Comparison of ENCODE assay signal across 12 cellular contexts in genomic region chr6:26185004-26185403, GRCh38.
DNase-seq lines count a peak whose midpoint lies in the region; ATAC-seq and TF ChIP-seq lines count a peak whose summit lies in the region.
"Had no signal": no experiment of that assay in that cellular context is flagged by ENCODE, and none has a peak within 500 bp of the region (broad histone marks: within the 10 kb centered on the region; RNA-seq: fewer than 3 reads in every experiment).

No MANE protein-coding gene starts in this region.

- H3K27ac ChIP-seq in Panc1 (ENCODE audit: low read length) = peak overlapping the region; percentile 95
- peak overlapping the region; percentile 83 to 85 for H3K27ac ChIP-seq in prostate gland

- peaks cover 61% of the 10 kb centered on the region for H3K4me1 Mint-ChIP-seq in activated CD4-positive, alpha-beta T cell treated with anti-CD3 and anti-CD28 coated beads, Interleukin-2, amount 10 ng/mL, durations not matched to agents 24 days and 14 days
- H3K4me1 Mint-ChIP-seq in dendritic cell treated with granulocyte-macrophage colony-stimulating factor and Interleukin-4, amounts not matched to agents 40 ng/mL and 50 ng/mL, for 4 days (ENCODE audit: low read depth) = peaks cover 26% of the 10 kb centered on the region

- TF ChIP-seq CTCF in Panc1 (IDR thresholded peaks at IDR 0.05) (no peak), prostate gland (IDR thresholded peaks at IDR 0.05) (no peak)

- no peaks in the 10 kb centered on the region for H3K9me3 Mint-ChIP-seq in activated CD4-positive, alpha-beta T cell treated with anti-CD3 and anti-CD28 coated beads, Interleukin-2, amount 10 ng/mL, durations not matched to agents 24 days and 14 days
- no peaks in the 10 kb centered on the region for H3K9me3 Mint-ChIP-seq in dendritic cell treated with granulocyte-macrophage colony-stimulating factor and Interleukin-4, amounts not matched to agents 40 ng/mL and 50 ng/mL, for 4 days

- H3K27me3 ChIP-seq in Panc1 (ENCODE audit: control insufficient read depth, insufficient read depth, low read length) = no peaks in the 10 kb centered on the region
- H3K27me3 ChIP-seq in prostate gland (replicated peaks; ENCODE audit: insufficient read depth) = no peaks in the 10 kb centered on the region

- CTCF ChIA-PET in Panc1 (lab: Charles Lee) = no interaction called here

- peak overlapping the region; percentile 93 for H3K4me3 Mint-ChIP-seq in activated CD4-positive, alpha-beta T cell treated with anti-CD3 and anti-CD28 coated beads, Interleukin-2, amount 10 ng/mL, durations not matched to agents 24 days and 14 days
- H3K4me3 Mint-ChIP-seq in dendritic cell treated with granulocyte-macrophage colony-stimulating factor and Interleukin-4, amounts not matched to agents 40 ng/mL and 50 ng/mL, for 4 days = no peak overlapping the region

- peak; percentile 60 for DNase-seq in activated CD4-positive, alpha-beta T cell treated with anti-CD3 and anti-CD28 coated beads, Interleukin-2, amount 10 ng/mL, durations not matched to agents 24 days and 14 days
- no peak for DNase-seq in activated CD4-positive, alpha-beta T cell treated with anti-CD3 and anti-CD28 coated beads, Interleukin-2, amount 50 U/mL, for 4 hours
- DNase-seq in Panc1 (ENCODE audit: low read depth, low spot score) (no peak), prostate gland (ENCODE audit: low spot score) (no peak), cerebellar cortex (ENCODE audit: low spot score) (no peak), T-helper 9 cell (no peak)
- DNase-seq: activated CD4-positive, alpha-beta T cell treated with anti-CD3 and anti-CD28 coated beads for 1 hour; NCI-H1092 treated with DMSO at 0.1 percent for 48 hours; NCI-H2171 had no signal

- H3K36me3 Mint-ChIP-seq in activated CD4-positive, alpha-beta T cell treated with anti-CD3 and anti-CD28 coated beads, Interleukin-2, amount 10 ng/mL, durations not matched to agents 24 days and 14 days (ENCODE audit: low read depth) = peaks cover 2% of the 10 kb centered on the region
- no peaks in the 10 kb centered on the region for H3K36me3 Mint-ChIP-seq in dendritic cell treated with granulocyte-macrophage colony-stimulating factor and Interleukin-4, amounts not matched to agents 40 ng/mL and 50 ng/mL, for 4 days (ENCODE audit: low read depth)

- WGBS in prostate gland = 70% methylated on average over 2 of the region's 2 CpGs

- BruUV-seq in Panc1 (replicated peaks; lab: Mats Ljungman, UMichigan) = no TSS peak

- H3K27ac Mint-ChIP-seq in activated CD4-positive, alpha-beta T cell treated with anti-CD3 and anti-CD28 coated beads, Interleukin-2, amount 10 ng/mL, durations not matched to agents 24 days and 14 days = peak overlapping the region; percentile 98
- peak overlapping the region; percentile 11 for H3K27ac Mint-ChIP-seq in dendritic cell treated with granulocyte-macrophage colony-stimulating factor and Interleukin-4, amounts not matched to agents 40 ng/mL and 50 ng/mL, for 4 days

- H3K36me3 ChIP-seq in Panc1 (ENCODE audit: control insufficient read depth, insufficient read depth, low read length) = no peaks in the 10 kb centered on the region
- no peaks in the 10 kb centered on the region for H3K36me3 ChIP-seq in prostate gland
- H3K36me3 ChIP-seq: thoracic aorta had no signal

- no peaks in the 10 kb centered on the region for H3K27me3 Mint-ChIP-seq in activated CD4-positive, alpha-beta T cell treated with anti-CD3 and anti-CD28 coated beads, Interleukin-2, amount 10 ng/mL, durations not matched to agents 24 days and 14 days
- H3K27me3 Mint-ChIP-seq in dendritic cell treated with granulocyte-macrophage colony-stimulating factor and Interleukin-4, amounts not matched to agents 40 ng/mL and 50 ng/mL, for 4 days = no peaks in the 10 kb centered on the region

- in situ Hi-C loops in Panc1 (cut with HindIII; ENCODE audit: low pct_unique_long_range_greater_than_20kb, low sequenced_read_pairs) = no loop called here

- no peak for TF ChIP-seq POLR2A in prostate gland (IDR thresholded peaks at IDR 0.05)

- H3K4me3 ChIP-seq in Panc1 (ENCODE audit: low read depth in 2 of 2, low read length in 2 of 2) (peak overlapping the region; percentile 51 to 66), prostate gland (no peak overlapping the region)

- H3K9me3 ChIP-seq in Panc1 (ENCODE audit: control insufficient read depth, insufficient read depth, low read depth, low read length) = no peaks in the 10 kb centered on the region
- no peaks in the 10 kb centered on the region for H3K9me3 ChIP-seq in prostate gland
- H3K9me3 ChIP-seq: thoracic aorta had no signal

- intact Hi-C loops in activated CD4-positive, alpha-beta T cell treated with anti-CD3 and anti-CD28 coated beads, Interleukin-2, amount 10 ng/mL, durations not matched to agents 24 days and 14 days (cut with micrococcal nuclease) = loop anchor here (5.0 kb wide), 1 partner anchor 352 kb away; the partner anchor contains the start of gene HMGN4
- intact Hi-C loops in Panc1 (cut with micrococcal nuclease; ENCODE audit: unreplicated experiment) = loop anchor here (10.0 kb wide), 1 partner anchor 100 kb away; a partner anchor contains a TSS
- intact Hi-C loops in dendritic cell treated with granulocyte-macrophage colony-stimulating factor and Interleukin-4, amounts not matched to agents 40 ng/mL and 50 ng/mL, for 4 days (cut with micrococcal nuclease) = no loop called here
- intact Hi-C loops in prostate gland (cut with DNase I) = no loop called here

- ATAC-seq in Panc1 (no peak), GM18868 (IDR thresholded peaks at IDR 0.05; ENCODE audit: unreplicated experiment) (no peak)

- H3K4me1 ChIP-seq in Panc1 (ENCODE audit: control insufficient read depth, insufficient read depth, low read length) (peaks cover 35% of the 10 kb centered on the region), prostate gland (replicated peaks) (no peaks in the 10 kb centered on the region)

- POLR2A ChIA-PET in Panc1 (lab: Charles Lee) = no interaction called here

Comparison
In these comparisons a context has a peak if more than half of its experiments do, and no peak if none do; other contexts are left out.
1. H3K4me3 ChIP-seq: peak in Panc1 (2 of 2); none in prostate gland (0 of 2).
2. intact Hi-C loops: an anchor here in activated CD4-positive, alpha-beta T cell treated with anti-CD3 and anti-CD28 coated beads, Interleukin-2, amount 10 ng/mL, durations not matched to agents 24 days and 14 days (5.0 kb wide) and Panc1 (10.0 kb wide); none called in dendritic cell treated with granulocyte-macrophage colony-stimulating factor and Interleukin-4, amounts not matched to agents 40 ng/mL and 50 ng/mL, for 4 days and prostate gland.